In the genomic region with DNA sequence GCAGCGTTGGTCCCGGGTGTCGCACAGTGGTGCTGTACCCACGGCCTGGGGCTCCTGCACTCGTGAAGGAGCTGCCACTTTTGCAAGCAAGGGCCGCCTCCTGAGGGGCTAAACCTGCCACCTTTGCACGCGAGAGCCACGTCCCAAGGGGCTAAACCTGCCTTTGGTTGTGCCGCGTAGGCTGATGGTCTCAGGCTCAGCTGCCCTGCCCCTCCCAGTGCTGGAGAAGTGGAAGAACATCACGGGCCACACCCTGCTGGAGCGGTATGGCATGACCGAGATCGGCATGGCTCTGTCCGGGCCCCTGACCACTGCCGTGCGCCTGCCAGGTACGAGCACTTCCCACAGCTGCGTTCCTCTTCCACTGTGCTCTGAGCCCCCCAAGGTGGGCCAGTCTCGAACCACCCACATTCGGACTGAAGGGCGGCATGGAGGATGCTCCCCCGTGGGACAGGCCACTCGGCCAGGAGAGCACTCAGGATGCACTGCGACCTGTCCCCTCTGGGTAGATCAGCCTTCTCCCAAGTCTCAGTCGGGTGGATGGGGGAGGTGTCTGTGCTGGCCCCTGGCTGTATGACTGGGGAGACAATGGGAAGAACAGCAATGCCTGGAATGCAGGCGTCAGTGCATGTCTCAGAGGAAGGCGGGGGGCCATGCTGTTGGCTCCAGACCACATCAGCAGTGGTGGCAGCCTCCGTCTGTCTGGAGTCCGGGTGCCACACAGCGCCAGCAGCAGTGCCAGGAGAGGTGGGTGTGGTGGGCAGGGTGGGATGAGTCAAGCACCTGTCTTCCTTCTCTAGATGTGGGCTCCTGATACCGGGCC, we compare ENCODE assay signal across 1 cellular context.
TF ChIP-seq lines count a peak whose summit lies in the region.

No MANE protein-coding gene starts in this region.

TF ChIP-seq in HepG2, 621 proteins besides CTCF, POLR2A, EP300 and RAD21:
- 0 out of 2 replicates have a peak, but pooled peaks have one; percentile 22 for TF ChIP-seq HIVEP1 (CRISPR knock-in tag; IDR thresholded peaks at IDR 0.05)
- TF ChIP-seq ELF3 (CRISPR knock-in tag; IDR thresholded peaks at IDR 0.05) = no peak
- peak; percentile 30 for TF ChIP-seq AGO2 (optimal IDR thresholded peaks at IDR 0.05; ENCODE audit: low read depth, low read length)
- no peak for TF ChIP-seq JUNB (CRISPR knock-in tag; IDR thresholded peaks at IDR 0.05; ENCODE audit: borderline replicate concordance)
